1 cellular context compared by ENCODE assay signal in the genomic region with DNA sequence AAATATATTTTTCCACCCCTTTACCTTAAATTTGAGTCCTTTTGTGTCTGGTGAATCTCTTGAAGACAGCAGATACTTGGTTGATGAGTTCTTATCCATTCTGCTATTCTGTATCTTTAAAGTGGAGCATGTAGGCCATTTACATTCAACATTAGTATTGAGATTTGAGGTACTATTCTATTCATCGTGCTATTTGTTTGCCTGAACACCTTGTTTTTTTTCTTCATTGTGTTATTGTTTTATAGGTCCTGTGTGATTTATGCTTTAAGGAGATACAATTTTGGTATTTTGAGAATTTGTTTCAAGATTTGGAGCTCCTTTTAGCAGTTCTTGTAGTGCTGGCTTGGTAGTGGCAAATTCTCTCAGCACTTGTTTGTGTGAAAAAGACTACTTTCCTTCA.
TF ChIP-seq lines count a peak whose summit lies in the region.

No MANE protein-coding gene starts in this region.

TF ChIP-seq in GM12878, 131 proteins besides CTCF, POLR2A, EP300 and RAD21:
- TF ChIP-seq CBX5 (IDR thresholded peaks at IDR 0.05; ENCODE audit: low read depth) (peak; percentile 35; the same call in 1 of the 2 replicates), SMAD5 (IDR thresholded peaks at IDR 0.05; ENCODE audit: low read depth) (no peak)
